8 cellular contexts compared by ENCODE assay signal in the genomic region with DNA sequence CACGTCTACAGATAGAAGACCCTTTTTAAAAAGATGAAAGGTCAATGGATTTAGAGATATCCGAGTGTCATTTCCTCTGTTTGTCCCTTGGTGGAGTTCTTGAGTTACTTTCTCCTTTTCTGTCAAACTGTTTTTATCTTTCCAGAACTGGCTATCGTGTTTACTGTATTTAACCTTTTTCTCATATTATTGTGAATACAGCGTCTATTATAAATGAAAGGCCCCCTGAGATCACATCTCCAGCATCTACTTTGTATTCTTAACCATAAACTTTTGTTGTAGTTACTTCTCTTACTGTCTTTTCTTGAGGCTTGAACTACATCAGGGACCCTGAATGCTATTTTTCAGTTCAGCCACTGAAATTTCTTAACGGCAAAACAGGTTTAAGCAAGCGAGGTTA. TPM values are rescaled to one million over a fixed set of nuclear protein-coding genes. Genes with fewer than 3 reads are reported as not detected.
DNase-seq lines count a peak whose midpoint lies in the region; ATAC-seq and TF ChIP-seq lines count a peak whose summit lies in the region.

No MANE protein-coding gene starts in this region.

- peak overlapping the region; percentile 58 to 100 (median 96) for H3K4me2 ChIP-seq in BLaER1 treated with 17β-estradiol and CSF1 and Interleukin-3, amounts not matched to agents 10 nM and 100 nM
- peak overlapping the region; percentile 100 for H3K4me2 ChIP-seq in skeletal muscle satellite cell (ENCODE audit: low read length)

- no peak for ATAC-seq in gastroesophageal sphincter
- no peak for ATAC-seq in omental fat pad (ENCODE audit: low FRiP score)
- ATAC-seq in HG03521 (IDR thresholded peaks at IDR 0.05; ENCODE audit: unreplicated experiment), result no peak

- peaks cover 35 to 41% (median 38%) of the 10 kb centered on the region in 11 experiments for H3K27me3 ChIP-seq in BLaER1 treated with 17β-estradiol and CSF1 and Interleukin-3, amounts not matched to agents 10 nM and 100 nM
- H3K27me3 ChIP-seq in gastroesophageal sphincter, result peaks cover 3% of the 10 kb centered on the region
- H3K27me3 ChIP-seq in skeletal muscle satellite cell (ENCODE audit: control insufficient read depth, insufficient read depth, low read length), result no peaks in the 10 kb centered on the region

- peaks cover 14 to 35% (median 27%) of the 10 kb centered on the region in 10 experiments for H3K4me1 ChIP-seq in BLaER1 treated with 17β-estradiol and CSF1 and Interleukin-3, amounts not matched to agents 10 nM and 100 nM
- H3K4me1 ChIP-seq in gastroesophageal sphincter (peaks cover 0 to 40% (median 0%) of the 10 kb centered on the region in 3 donors), skeletal muscle satellite cell (ENCODE audit: control insufficient read depth, insufficient read depth, low read length) (peaks cover 7% of the 10 kb centered on the region)

- peaks cover 0 to 15% (median 6%) of the 10 kb centered on the region in 11 experiments; a peak in 8 of 22 replicates for H4K20me1 ChIP-seq in BLaER1 treated with 17β-estradiol and CSF1 and Interleukin-3, amounts not matched to agents 10 nM and 100 nM

- H3K36me3 ChIP-seq in BLaER1 treated with 17β-estradiol and CSF1 and Interleukin-3, amounts not matched to agents 10 nM and 100 nM, result no peaks in the 10 kb centered on the region
- H3K36me3 ChIP-seq in gastroesophageal sphincter, result no peaks in the 10 kb centered on the region
- H3K36me3 ChIP-seq in skeletal muscle satellite cell (ENCODE audit: insufficient read depth, low read length), result no peaks in the 10 kb centered on the region

- TF ChIP-seq POLR2A in gastroesophageal sphincter (IDR thresholded peaks at IDR 0.05), result no peak

- peak overlapping the region; percentile 54 to 74 (median 65) for H3K4me3 ChIP-seq in BLaER1 treated with 17β-estradiol and CSF1 and Interleukin-3, amounts not matched to agents 10 nM and 100 nM
- H3K4me3 ChIP-seq in gastroesophageal sphincter (peak overlapping the region; percentile 84 to 88), skeletal muscle satellite cell (ENCODE audit: low read length) (peak overlapping the region; percentile 90)

- peak overlapping the region in 9 of 11 experiments; percentile 54 to 71 (median 62); a peak in 12 of 22 replicates for H3K9ac ChIP-seq in BLaER1 treated with 17β-estradiol and CSF1 and Interleukin-3, amounts not matched to agents 10 nM and 100 nM
- peak overlapping the region; percentile 56 for H3K9ac ChIP-seq in skeletal muscle satellite cell (ENCODE audit: low read depth, low read length)

- TF ChIP-seq EP300 in gastroesophageal sphincter (IDR thresholded peaks at IDR 0.05), result no peak

- peaks cover 0 to 3% (median under 1%) of the 10 kb centered on the region in 11 experiments; a peak in 11 of 22 replicates for H3K9me3 ChIP-seq in BLaER1 treated with 17β-estradiol and CSF1 and Interleukin-3, amounts not matched to agents 10 nM and 100 nM (replicated peaks in 1 of 11)
- no peaks in the 10 kb centered on the region for H3K9me3 ChIP-seq in gastroesophageal sphincter
- H3K9me3 ChIP-seq in skeletal muscle satellite cell (replicated peaks; ENCODE audit: low read length), result no peaks in the 10 kb centered on the region

- TF ChIP-seq CTCF in gastroesophageal sphincter (IDR thresholded peaks at IDR 0.05) (peak; percentile 23 to 59 (median 39)), omental fat pad (IDR thresholded peaks at IDR 0.05) (no peak)

- DNase-seq in H4 (ENCODE audit: low spot score) (peak; percentile 58), SW 1271 (lab: John Stamatoyannopoulos, UW) (peak; percentile 1 to 70), NCI-H1417 treated with DMSO at 0.1 percent for 48 hours (lab: John Stamatoyannopoulos, UW) (no peak), omental fat pad (ENCODE audit: low spot score) (no peak)

- peak overlapping the region in 6 of 11 experiments; percentile 16 to 54 (median 48); a peak in 8 of 22 replicates for H3K27ac ChIP-seq in BLaER1 treated with 17β-estradiol and CSF1 and Interleukin-3, amounts not matched to agents 10 nM and 100 nM
- H3K27ac ChIP-seq in gastroesophageal sphincter, result no peak overlapping the region

- WGBS in gastroesophageal sphincter (ENCODE audit: low coverage in 1 of 2), 2 donors, result 0 to 1% methylated on average over 6 of the region's 6 CpGs

RNA-seq across cellular contexts. Expression of a gene that starts 4.0 kb away (rescaled TPM):
- total RNA-seq in H4 (2014; rRNA removed; shearing (Covaris generic)), result 34.0 and 38.8 TPM in 2 replicates
- total RNA-seq in gastroesophageal sphincter (100 to 1,000 TPM; 225 to 364 (median 314) TPM), omental fat pad (1 to 10 TPM in 2 of 4 donors, under 1 TPM in 2; 0.69 to 4.5 (median 2.2) TPM)
- 0.51 and 2.0 TPM in 2 replicates for total RNA-seq in skeletal muscle satellite cell (2012; rRNA removed)

Comparison
In these comparisons a context has a peak if more than half of its experiments do, and no peak if none do; other contexts are left out.
1. H3K27ac ChIP-seq: peak in BLaER1 treated with 17β-estradiol and CSF1 and Interleukin-3, amounts not matched to agents 10 nM and 100 nM (6 of 11); none in gastroesophageal sphincter (0 of 4).
2. DNase-seq: peak in H4 (single experiment) and SW 1271 (2 of 2); none in NCI-H1417 treated with DMSO at 0.1 percent for 48 hours (single experiment) and omental fat pad (single experiment).
3. CTCF ChIP-seq: peak in gastroesophageal sphincter (4 of 4); none in omental fat pad (0 of 3).
4. Peak in every context shown above with its lines, with median percentiles within 50 percentile points of each other: H3K4me3 ChIP-seq.